In genomic region chr19:28905996-28906395, GRCh38 we compare ENCODE assay signal across 28 cellular contexts.
A peak's percentile ranks its signal among the peaks of the same experiment; 100 is the strongest.
DNase-seq lines count a peak whose midpoint lies in the region; ATAC-seq, FAIRE-seq and TF ChIP-seq lines count a peak whose summit lies in the region.
"Had no signal": no experiment of that assay in that cellular context is flagged by ENCODE, and none has a peak within 500 bp of the region (broad histone marks: within the 10 kb centered on the region; RNA-seq: fewer than 3 reads in every experiment).

No MANE protein-coding gene starts in this region.

- ATAC-seq in HG02763 (IDR thresholded peaks at IDR 0.05; ENCODE audit: unreplicated experiment) = no peak
- no peak for ATAC-seq in activated CD8-positive, alpha-beta T cell treated with anti-CD3 and anti-CD28 coated beads for 36 hours
- ATAC-seq: effector memory CD8-positive, alpha-beta T cell; esophagus mucosa; gastroesophageal sphincter; left colon had no signal

- intact Hi-C loops in activated CD8-positive, alpha-beta T cell treated with anti-CD3 and anti-CD28 coated beads for 36 hours (cut with micrococcal nuclease) = no loop called here

- peak; percentile 62 for DNase-seq in AG08395 (ENCODE audit: low spot score)
- DNase-seq in H54 (ENCODE audit: insufficient read length, low spot score) = peak; percentile 25
- peak; percentile 24 for DNase-seq in amniotic stem cell (lab: John Stamatoyannopoulos, UW)
- peak; percentile 87 for DNase-seq in hepatic stellate cell (ENCODE audit: low spot score)
- DNase-seq in stimulated activated CD8-positive, alpha-beta memory T cell treated with anti-CD3 and anti-CD28 coated beads, Interleukin-4, amount 100 ng/mL, for 48 hours = no peak
- no peak for DNase-seq in activated CD8-positive, alpha-beta T cell treated with anti-CD3 and anti-CD28 coated beads for 36 hours
- no peak for DNase-seq in SHP77 (lab: John Stamatoyannopoulos, UW)
- DNase-seq: activated CD4-positive, alpha-beta T cell treated with anti-CD3 and anti-CD28 coated beads for 4 hours; aorta; BE2C; DMS 273 treated with DMSO at 0.1 percent for 48 hours; effector memory CD8-positive, alpha-beta T cell; hippocampal formation; left colon; NCI-H1092 treated with DMSO at 0.1 percent for 48 hours; NCI-H1694 treated with DMSO at 0.1 percent for 48 hours; NCI-H82; nephron progenitor cell; ovary; stimulated activated naive CD4-positive, alpha-beta T cell treated with Interleukin-2 at 50 U/mL for 16 hours; SW 1271; T-helper 9 cell had no signal

- no peaks in the 10 kb centered on the region for H3K27me3 Mint-ChIP-seq in activated CD8-positive, alpha-beta T cell treated with anti-CD3 and anti-CD28 coated beads for 36 hours
- H3K27me3 Mint-ChIP-seq: activated naive CD4-positive, alpha-beta T cell treated with anti-CD3 and anti-CD28 coated beads, Interleukin-2, amount 50 U/mL, for 24 hours had no signal

- TF ChIP-seq CTCF in activated CD8-positive, alpha-beta T cell treated with anti-CD3 and anti-CD28 coated beads for 36 hours (IDR thresholded peaks at IDR 0.05) = no peak

- TF ChIP-seq POLR2A in H54 (IDR thresholded peaks at IDR 0.05; ENCODE audit: low read depth, low read length) = no peak

- H3K36me3 Mint-ChIP-seq in activated CD8-positive, alpha-beta T cell treated with anti-CD3 and anti-CD28 coated beads for 36 hours (ENCODE audit: low read depth) = no peaks in the 10 kb centered on the region
- H3K36me3 Mint-ChIP-seq: activated naive CD4-positive, alpha-beta T cell treated with anti-CD3 and anti-CD28 coated beads, Interleukin-2, amount 50 U/mL, for 24 hours had no signal

- CTCF ChIA-PET in activated CD8-positive, alpha-beta T cell treated with anti-CD3 and anti-CD28 coated beads for 36 hours (lab: Charles Lee) = interaction anchor here (1.2 kb wide), 1 partner anchor 358 kb away, joined by 5 read pairs; no protein-coding TSS in a partner anchor

- no peak overlapping the region for H3K27ac Mint-ChIP-seq in activated CD8-positive, alpha-beta T cell treated with anti-CD3 and anti-CD28 coated beads for 36 hours
- H3K27ac Mint-ChIP-seq: activated naive CD4-positive, alpha-beta T cell treated with anti-CD3 and anti-CD28 coated beads, Interleukin-2, amount 50 U/mL, for 24 hours; activated T-helper 2 cell treated with anti-CD3 and anti-CD28 coated beads, Interferon-gamma antibody, Interleukin-2, Interleukin-4, amounts not matched to agents 10 μg/mL and 5 μg/mL and 100 μg/mL, durations not matched to agents 14 hours and 24 hours and 36 hours; effector memory CD8-positive, alpha-beta T cell; nephron progenitor cell had no signal

- POLR2A ChIA-PET in activated CD8-positive, alpha-beta T cell treated with anti-CD3 and anti-CD28 coated beads for 36 hours (lab: Charles Lee) = no interaction called here

- no peaks in the 10 kb centered on the region for H3K4me1 Mint-ChIP-seq in activated CD8-positive, alpha-beta T cell treated with anti-CD3 and anti-CD28 coated beads for 36 hours (ENCODE audit: low read depth)
- H3K4me1 Mint-ChIP-seq: activated naive CD4-positive, alpha-beta T cell treated with anti-CD3 and anti-CD28 coated beads, Interleukin-2, amount 50 U/mL, for 24 hours; nephron progenitor cell had no signal

- FAIRE-seq in H54 (lab: Jason Lieb, UNC) = no peak
- FAIRE-seq: RCC 7860 had no signal

- no peaks in the 10 kb centered on the region for H3K9me3 Mint-ChIP-seq in activated CD8-positive, alpha-beta T cell treated with anti-CD3 and anti-CD28 coated beads for 36 hours
- H3K9me3 Mint-ChIP-seq: activated naive CD4-positive, alpha-beta T cell treated with anti-CD3 and anti-CD28 coated beads, Interleukin-2, amount 50 U/mL, for 24 hours; activated T-helper 2 cell treated with anti-CD3 and anti-CD28 coated beads, Interferon-gamma antibody, Interleukin-2, Interleukin-4, amounts not matched to agents 10 μg/mL and 5 μg/mL and 100 μg/mL, durations not matched to agents 14 hours and 24 hours and 36 hours; effector memory CD8-positive, alpha-beta T cell; nephron progenitor cell had no signal

- no peak overlapping the region for H3K4me3 Mint-ChIP-seq in activated CD8-positive, alpha-beta T cell treated with anti-CD3 and anti-CD28 coated beads for 36 hours
- H3K4me3 Mint-ChIP-seq: activated naive CD4-positive, alpha-beta T cell treated with anti-CD3 and anti-CD28 coated beads, Interleukin-2, amount 50 U/mL, for 24 hours; effector memory CD8-positive, alpha-beta T cell; nephron progenitor cell had no signal

Comparison
In these comparisons a context has a peak if more than half of its experiments do, and no peak if none do; other contexts are left out.
1. DNase-seq: peak in AG08395 (single experiment), H54 (single experiment), amniotic stem cell (single experiment) and hepatic stellate cell (single experiment); none in stimulated activated CD8-positive, alpha-beta memory T cell treated with anti-CD3 and anti-CD28 coated beads, Interleukin-4, amount 100 ng/mL, for 48 hours (single experiment), activated CD8-positive, alpha-beta T cell treated with anti-CD3 and anti-CD28 coated beads for 36 hours (single experiment) and SHP77 (0 of 2).